7 cellular contexts compared by ENCODE assay signal in genomic region chr4:49110579-49110978, GRCh38.
A peak's percentile ranks its signal among the peaks of the same experiment; 100 is the strongest.
DNase-seq lines count a peak whose midpoint lies in the region; ATAC-seq lines count a peak whose summit lies in the region.
"Not testable (repeated sequence)": the region's sequence is repeated elsewhere in the genome, so short reads cannot be mapped to it uniquely, and the experiment has no call there.

No MANE protein-coding gene starts in this region.

- H3K4me1 Mint-ChIP-seq in effector memory CD8-positive, alpha-beta T cell (ENCODE audit: low read depth in 2 of 2) = not testable (repeated sequence)

- not testable (repeated sequence) for H3K79me1 ChIP-seq in mesendoderm (ENCODE audit: low read length)

- not testable (repeated sequence) for H3K27ac ChIP-seq in Karpas-422 (ENCODE audit: low read length); mesendoderm (ENCODE audit: low read depth, low read length)

- not testable (repeated sequence) for H2BK15ac ChIP-seq in mesendoderm (replicated peaks; ENCODE audit: low read depth)

- H3K4me2 ChIP-seq in Karpas-422 (ENCODE audit: low read depth, low read length, poor library complexity, severe bottlenecking); mesendoderm (ENCODE audit: low read length): not testable (repeated sequence)

- H2AFZ ChIP-seq in Karpas-422 (ENCODE audit: low read length) = not testable (repeated sequence)

- H3K9me3 Mint-ChIP-seq in effector memory CD8-positive, alpha-beta T cell = peaks cover 39 to 50% of the 10 kb centered on the region in 2 donors

- H4K20me1 ChIP-seq in Karpas-422 (ENCODE audit: insufficient read depth, low read depth, low read length) = not testable (repeated sequence)

- not testable (repeated sequence) for H3K9ac ChIP-seq in Karpas-422 (ENCODE audit: low read length); mesendoderm (ENCODE audit: low read length)

- not testable (repeated sequence) for H4K5ac ChIP-seq in mesendoderm (ENCODE audit: low read length)

- not testable (repeated sequence) for DNase-seq in Karpas-422; effector memory CD8-positive, alpha-beta T cell; mesendoderm

- H3K36me3 ChIP-seq in Karpas-422 (ENCODE audit: insufficient read depth, low read length); mesendoderm (ENCODE audit: control insufficient read depth, insufficient read depth, low read length): not testable (repeated sequence)

- H4K8ac ChIP-seq in mesendoderm (ENCODE audit: low read depth, low read length) = not testable (repeated sequence)

- H3K23ac ChIP-seq in mesendoderm (ENCODE audit: low read length) = not testable (repeated sequence)

- peaks cover 19% of the 10 kb centered on the region; the same call in 1 of the 2 replicates for H3K9me3 ChIP-seq in Karpas-422 (ENCODE audit: low read length)

- H3K4ac ChIP-seq in mesendoderm (ENCODE audit: low read depth, low read length) = not testable (repeated sequence)

- not testable (repeated sequence) for H3K9me2 ChIP-seq in Karpas-422 (replicated peaks; ENCODE audit: insufficient read depth, low read length)

- not testable (repeated sequence) for H3K36me3 Mint-ChIP-seq in effector memory CD8-positive, alpha-beta T cell (ENCODE audit: insufficient read depth)

- WGBS in mesendoderm (ENCODE audit: extremely low coverage, insufficient coverage, low lambda C conversion rate) = 100% methylated on average over 2 of the region's 5 CpGs

- not testable (repeated sequence) for H2AK5ac ChIP-seq in mesendoderm (ENCODE audit: low read length)

- H3K56ac ChIP-seq in mesendoderm (ENCODE audit: low read length) = not testable (repeated sequence)

- H3K4me3 ChIP-seq in Karpas-422 (ENCODE audit: low read length) (peak overlapping the region; percentile 24; the same call in 1 of the 2 replicates), mesendoderm (ENCODE audit: low read length) (peak overlapping the region; percentile 23)

- not testable (repeated sequence) for H2BK5ac ChIP-seq in mesendoderm (ENCODE audit: low read length)

- H3K27me3 Mint-ChIP-seq in effector memory CD8-positive, alpha-beta T cell = not testable (repeated sequence)

- not testable (repeated sequence) for H3K4me3 Mint-ChIP-seq in effector memory CD8-positive, alpha-beta T cell

- not testable (repeated sequence) for H3K4me1 ChIP-seq in Karpas-422 (ENCODE audit: low read length); mesendoderm (ENCODE audit: control insufficient read depth, low read depth, low read length)

- not testable (repeated sequence) for H3K18ac ChIP-seq in mesendoderm (ENCODE audit: low read length)

- not testable (repeated sequence) for H3K79me2 ChIP-seq in Karpas-422 (ENCODE audit: low read length); mesendoderm (ENCODE audit: control insufficient read depth, insufficient read depth, low read length)

- ATAC-seq in GM18873 (IDR thresholded peaks at IDR 0.05; ENCODE audit: low FRiP score, unreplicated experiment) = peak; percentile 48
- ATAC-seq in GM21447 (IDR thresholded peaks at IDR 0.05; ENCODE audit: unreplicated experiment) = peak; percentile 44
- peak; percentile 59 for ATAC-seq in HG02798 (IDR thresholded peaks at IDR 0.05; ENCODE audit: poor library complexity, unreplicated experiment)
- peak; percentile 50 for ATAC-seq in HG03159 (IDR thresholded peaks at IDR 0.05; ENCODE audit: unreplicated experiment)
- peak; percentile 44 for ATAC-seq in effector memory CD8-positive, alpha-beta T cell (replicated peaks)

- not testable (repeated sequence) for H3K27ac Mint-ChIP-seq in effector memory CD8-positive, alpha-beta T cell

- H3K27me3 ChIP-seq in Karpas-422 (ENCODE audit: low read length); mesendoderm (ENCODE audit: insufficient read depth, low read length, poor library complexity): not testable (repeated sequence)

- not testable (repeated sequence) for H2BK120ac ChIP-seq in mesendoderm (ENCODE audit: low read depth, low read length)
